33 cellular contexts compared by ENCODE assay signal in the genomic region with DNA sequence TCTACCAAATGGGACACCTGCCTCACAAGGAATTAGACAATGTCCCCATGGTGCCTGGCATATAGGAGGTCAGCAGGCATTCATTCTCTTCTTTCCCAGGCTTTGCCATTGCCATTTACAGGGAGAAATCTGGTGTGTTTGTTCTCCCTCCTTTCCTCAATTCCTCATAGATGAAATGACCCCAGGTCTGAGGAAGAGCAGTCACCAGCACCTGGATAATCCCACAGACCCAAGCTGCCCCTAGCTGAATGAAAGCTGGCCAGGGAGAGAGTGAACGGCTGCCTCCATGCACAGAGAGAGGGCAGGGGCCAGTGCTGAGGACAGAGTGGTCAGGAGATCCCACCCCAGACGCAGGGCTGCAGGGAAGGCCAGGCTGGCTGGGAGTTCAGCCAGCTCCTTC. TPM values are rescaled to one million over a fixed set of nuclear protein-coding genes. Genes with fewer than 3 reads are reported as not detected.
DNase-seq lines count a peak whose midpoint lies in the region; ATAC-seq, FAIRE-seq and TF ChIP-seq lines count a peak whose summit lies in the region.
"Had no signal": no experiment of that assay in that cellular context is flagged by ENCODE, and none has a peak within 500 bp of the region (broad histone marks: within the 10 kb centered on the region; RNA-seq: fewer than 3 reads in every experiment).

No MANE protein-coding gene starts in this region.

- peak overlapping the region; percentile 60 for H2AK5ac ChIP-seq in neuronal stem cell (ENCODE audit: low read depth, low read length)

- H3K36me3 ChIP-seq in SJSA1 = no peaks in the 10 kb centered on the region
- H3K36me3 ChIP-seq in neuronal stem cell (replicated peaks in 1 of 2; ENCODE audit: control insufficient read depth in 2 of 2, insufficient read depth in 2 of 2, low read length in 2 of 2) = no peaks in the 10 kb centered on the region
- H3K36me3 ChIP-seq: BE2C, BLaER1 had no signal

- H3K4me1 Mint-ChIP-seq in type B pancreatic cell (ENCODE audit: unreplicated experiment) = peaks cover 10% of the 10 kb centered on the region
- H3K4me1 Mint-ChIP-seq: CD14-positive monocyte had no signal

- no peak overlapping the region for H2BK120ac ChIP-seq in neuronal stem cell (ENCODE audit: low read depth, low read length)

- H2BK5ac ChIP-seq in neuronal stem cell (ENCODE audit: low read length) = no peak overlapping the region

- no peak overlapping the region for H3K27ac ChIP-seq in SJSA1
- H3K27ac ChIP-seq in neuronal stem cell (replicated peaks; ENCODE audit: low read length) = no peak overlapping the region
- H3K27ac ChIP-seq: BLaER1 had no signal

- no peaks in the 10 kb centered on the region for H3K79me1 ChIP-seq in neuronal stem cell (ENCODE audit: low read depth, low read length)

- H2AFZ ChIP-seq in neuronal stem cell (ENCODE audit: low read length) = no peak overlapping the region

- TF ChIP-seq CTCF in type B pancreatic cell (conservative IDR thresholded peaks at IDR 0.05) = no peak

- H3K27me3 ChIP-seq in SJSA1 (replicated peaks) (peaks cover 95% of the 10 kb centered on the region), neuronal stem cell (ENCODE audit: control insufficient read depth in 3 of 3, insufficient read depth in 3 of 3, low read depth in 1 of 3, low read length in 3 of 3) (peaks cover 0 to 17% (median 0%) of the 10 kb centered on the region in 3 experiments)
- H3K27me3 ChIP-seq: BLaER1 had no signal

- WGBS in neuronal stem cell (ENCODE audit: extremely low coverage in 2 of 2, insufficient read length in 2 of 2, insufficient replicate concordance in 1 of 2), 2 donors = no CpG with 5 or more reads among the region's 2 CpGs

- no peak overlapping the region for H3K4me3 ChIP-seq in SJSA1
- H3K4me3 ChIP-seq in neuronal stem cell (ENCODE audit: low read length in 2 of 2) = no peak overlapping the region
- H3K4me3 ChIP-seq: BLaER1, GM12878 had no signal

- no peak overlapping the region for H4K8ac ChIP-seq in neuronal stem cell (ENCODE audit: low read depth, low read length)

- H3K36me3 Mint-ChIP-seq in type B pancreatic cell = peaks cover 11% of the 10 kb centered on the region
- H3K36me3 Mint-ChIP-seq: CD14-positive monocyte; CD4-positive, alpha-beta memory T cell; CD4-positive, CD25-positive, alpha-beta regulatory T cell; CD8-positive, alpha-beta memory T cell had no signal

- H3K9me3 Mint-ChIP-seq in type B pancreatic cell = no peaks in the 10 kb centered on the region
- H3K9me3 Mint-ChIP-seq: CD14-positive monocyte; CD4-positive, alpha-beta memory T cell; CD8-positive, alpha-beta memory T cell had no signal

- no peak overlapping the region for H3K23ac ChIP-seq in neuronal stem cell (ENCODE audit: low read depth, low read length, poor library complexity)

- H2BK15ac ChIP-seq in neuronal stem cell (ENCODE audit: low read length) = no peak overlapping the region

- H3K27me3 Mint-ChIP-seq in type B pancreatic cell = peaks cover 38% of the 10 kb centered on the region

- H3K9me3 ChIP-seq in SJSA1 (replicated peaks) = peaks cover 12% of the 10 kb centered on the region
- H3K9me3 ChIP-seq in neuronal stem cell (replicated peaks in 1 of 2; ENCODE audit: control insufficient read depth in 2 of 2, insufficient read depth in 1 of 2, low read depth in 1 of 2, low read length in 2 of 2) = no peaks in the 10 kb centered on the region
- H3K9me3 ChIP-seq: BE2C, BLaER1 had no signal

- H3K4ac ChIP-seq in neuronal stem cell (ENCODE audit: low read length) = no peak overlapping the region

- ATAC-seq in GM19452 (IDR thresholded peaks at IDR 0.05; ENCODE audit: unreplicated experiment) (no peak), GM18870 (IDR thresholded peaks at IDR 0.05; ENCODE audit: unreplicated experiment) (no peak)
- ATAC-seq: GM12878 had no signal

- H3K18ac ChIP-seq in neuronal stem cell (ENCODE audit: low read length) = peak overlapping the region; percentile 7

- peak; percentile 79 to 93 for DNase-seq in SJSA1 (ENCODE audit: low read depth in 1 of 2, low spot score in 2 of 2)
- no peak for DNase-seq in neuronal stem cell (ENCODE audit: low spot score)
- DNase-seq in type B pancreatic cell (ENCODE audit: extremely low spot score, unreplicated experiment) = no peak
- no peak for DNase-seq in NCI-H2029 treated with DMSO at 0.1 percent for 48 hours (lab: John Stamatoyannopoulos, UW)
- no peak for DNase-seq in H54 (ENCODE audit: insufficient read length, low spot score)
- DNase-seq: 8988T; ACHN; BE2C; C1 segment of cervical spinal cord; CD4-positive, alpha-beta memory T cell; CD4-positive, CD25-positive, alpha-beta regulatory T cell; CD8-positive, alpha-beta memory T cell; COR-L47; DMS 273 treated with DMSO at 0.1 percent for 48 hours; DMS153; DMS53; DMS79; DND-41; EL; GDM1 had no signal

- no peak overlapping the region for H3K4me3 Mint-ChIP-seq in type B pancreatic cell
- H3K4me3 Mint-ChIP-seq: CD14-positive monocyte; CD4-positive, alpha-beta memory T cell; CD4-positive, CD25-positive, alpha-beta regulatory T cell; CD8-positive, alpha-beta memory T cell had no signal

- H4K91ac ChIP-seq in neuronal stem cell (ENCODE audit: low read depth, low read length, poor library complexity) = no peak overlapping the region

- H2BK12ac ChIP-seq in neuronal stem cell (ENCODE audit: low read length) = no peak overlapping the region

- H3K4me2 ChIP-seq in neuronal stem cell (ENCODE audit: insufficient read depth, low read length, poor library complexity, severe bottlenecking) = no peak overlapping the region
- H3K4me2 ChIP-seq: BLaER1 had no signal

- H3K4me1 ChIP-seq in SJSA1 (replicated peaks) (0 out of 2 replicates have a peak, but pooled peaks cover 6% of the 10 kb centered on the region), neuronal stem cell (ENCODE audit: control insufficient read depth in 2 of 2, insufficient read depth in 1 of 2, low read depth in 1 of 2, low read length in 2 of 2) (peaks cover 0 to 18% of the 10 kb centered on the region in 2 donors)
- H3K4me1 ChIP-seq: BE2C, BLaER1 had no signal

- H3K14ac ChIP-seq in neuronal stem cell (ENCODE audit: low read length) = no peak overlapping the region

- FAIRE-seq in H54 (lab: Jason Lieb, UNC) = no peak
- FAIRE-seq: A204.1, GM12878, GM12892, GM18507, GM19239 had no signal

- H3K27ac Mint-ChIP-seq in type B pancreatic cell = peak overlapping the region; percentile 98
- H3K27ac Mint-ChIP-seq: CD14-positive monocyte; CD4-positive, alpha-beta memory T cell; CD8-positive, alpha-beta memory T cell had no signal

- no peak overlapping the region for H3K9ac ChIP-seq in neuronal stem cell (ENCODE audit: low read depth, low read length, poor library complexity)
- H3K9ac ChIP-seq: BLaER1 had no signal

- TF ChIP-seq POLR2A in H54 (IDR thresholded peaks at IDR 0.05; ENCODE audit: low read depth, low read length) = no peak

RNA-seq across cellular contexts. Expression of a gene that starts 1.8 kb away (rescaled TPM):
- not detected in 2 replicates for total RNA-seq in SJSA1 (2014; rRNA removed; shearing (Covaris generic))
- polyA plus RNA-seq in neuronal stem cell (2013, experiment 1 of 2) = not detected
- not detected for polyA plus RNA-seq in neuronal stem cell (2013, experiment 2 of 2)
- total RNA-seq in type B pancreatic cell (ENCODE audit: low replicate concordance) = 1,276 and 3,134 TPM in 2 replicates
- total RNA-seq: A673; CD4-positive, alpha-beta memory T cell; CD4-positive, CD25-positive, alpha-beta regulatory T cell; CD8-positive, alpha-beta memory T cell; Daoy; G401; GM12878 had no signal
- polyA plus RNA-seq: CD14-positive monocyte; CD4-positive, alpha-beta memory T cell; CD4-positive, CD25-positive, alpha-beta regulatory T cell; CD8-positive, alpha-beta memory T cell; GM12878 had no signal

RNA-seq across cellular contexts. Expression of a gene that starts 18.4 kb away (rescaled TPM):
- total RNA-seq in SJSA1 (2014; rRNA removed; shearing (Covaris generic)) = 0.08 and 1.1 TPM in 2 replicates
- not detected for polyA plus RNA-seq in neuronal stem cell (2013, experiment 1 of 2)
- polyA plus RNA-seq in neuronal stem cell (2013, experiment 2 of 2) = not detected
- not detected in 2 replicates for total RNA-seq in type B pancreatic cell (ENCODE audit: low replicate concordance)
- total RNA-seq: A673; CD4-positive, alpha-beta memory T cell; CD4-positive, CD25-positive, alpha-beta regulatory T cell; CD8-positive, alpha-beta memory T cell; G401; GM12878 had no signal
- polyA plus RNA-seq: CD14-positive monocyte; CD4-positive, alpha-beta memory T cell; CD4-positive, CD25-positive, alpha-beta regulatory T cell; CD8-positive, alpha-beta memory T cell had no signal

RNA-seq across cellular contexts. Expression of a gene that starts 19.8 kb away (rescaled TPM):
- 0.08 TPM in 1 of 2 replicates, not detected in the other for total RNA-seq in SJSA1 (2014; rRNA removed; shearing (Covaris generic))
- polyA plus RNA-seq in neuronal stem cell (2013, experiment 1 of 2) = not detected
- polyA plus RNA-seq in neuronal stem cell (2013, experiment 2 of 2) = not detected
- total RNA-seq in type B pancreatic cell (ENCODE audit: low replicate concordance) = 0.68 and 2.3 TPM in 2 replicates
- total RNA-seq: A673; CD4-positive, alpha-beta memory T cell; CD4-positive, CD25-positive, alpha-beta regulatory T cell; CD8-positive, alpha-beta memory T cell; Daoy; G401; GM12878 had no signal
- polyA plus RNA-seq: AG04450; CD14-positive monocyte; CD4-positive, alpha-beta memory T cell; CD4-positive, CD25-positive, alpha-beta regulatory T cell; CD8-positive, alpha-beta memory T cell; GM12878 had no signal

RNA-seq across cellular contexts. Expression of a gene that starts 33.1 kb away (rescaled TPM):
- 0.21 TPM in 1 of 2 replicates, not detected in the other for total RNA-seq in SJSA1 (2014; rRNA removed; shearing (Covaris generic))
- not detected for polyA plus RNA-seq in neuronal stem cell (2013, experiment 1 of 2)
- not detected for polyA plus RNA-seq in neuronal stem cell (2013, experiment 2 of 2)
- total RNA-seq in type B pancreatic cell (ENCODE audit: low replicate concordance) = 14.7 and 29.1 TPM in 2 replicates
- total RNA-seq: A673; CD4-positive, alpha-beta memory T cell; CD4-positive, CD25-positive, alpha-beta regulatory T cell; CD8-positive, alpha-beta memory T cell; Daoy; GM12878 had no signal
- polyA plus RNA-seq: AG04450; CD14-positive monocyte; CD4-positive, alpha-beta memory T cell; CD4-positive, CD25-positive, alpha-beta regulatory T cell; CD8-positive, alpha-beta memory T cell had no signal

RNA-seq across cellular contexts. Expression of a gene that starts 38.5 kb away (rescaled TPM):
- total RNA-seq in SJSA1 (2014; rRNA removed; shearing (Covaris generic)) = 0.21 TPM in 1 of 2 replicates, not detected in the other
- not detected for polyA plus RNA-seq in neuronal stem cell (2013, experiment 1 of 2)
- not detected for polyA plus RNA-seq in neuronal stem cell (2013, experiment 2 of 2)
- not detected in 2 replicates for total RNA-seq in type B pancreatic cell (ENCODE audit: low replicate concordance)
- total RNA-seq: A673; CD4-positive, alpha-beta memory T cell; CD4-positive, CD25-positive, alpha-beta regulatory T cell; CD8-positive, alpha-beta memory T cell; Daoy; G401; GM12878 had no signal
- polyA plus RNA-seq: AG04450; CD14-positive monocyte; CD4-positive, alpha-beta memory T cell; CD4-positive, CD25-positive, alpha-beta regulatory T cell; CD8-positive, alpha-beta memory T cell; GM12878 had no signal

Comparison
In these comparisons a context has a peak if more than half of its experiments do, and no peak if none do; other contexts are left out.
1. DNase-seq: peak in SJSA1 (2 of 2); none in neuronal stem cell (single experiment), type B pancreatic cell (single experiment), NCI-H2029 treated with DMSO at 0.1 percent for 48 hours (single experiment) and H54 (single experiment).
2. RNA of a gene that starts 1.8 kb away (total RNA-seq): 1,276 to 3,134 TPM in type B pancreatic cell; not detected in SJSA1; every median in the first group is over 1,000 times any median in the second.